In the genomic region with DNA sequence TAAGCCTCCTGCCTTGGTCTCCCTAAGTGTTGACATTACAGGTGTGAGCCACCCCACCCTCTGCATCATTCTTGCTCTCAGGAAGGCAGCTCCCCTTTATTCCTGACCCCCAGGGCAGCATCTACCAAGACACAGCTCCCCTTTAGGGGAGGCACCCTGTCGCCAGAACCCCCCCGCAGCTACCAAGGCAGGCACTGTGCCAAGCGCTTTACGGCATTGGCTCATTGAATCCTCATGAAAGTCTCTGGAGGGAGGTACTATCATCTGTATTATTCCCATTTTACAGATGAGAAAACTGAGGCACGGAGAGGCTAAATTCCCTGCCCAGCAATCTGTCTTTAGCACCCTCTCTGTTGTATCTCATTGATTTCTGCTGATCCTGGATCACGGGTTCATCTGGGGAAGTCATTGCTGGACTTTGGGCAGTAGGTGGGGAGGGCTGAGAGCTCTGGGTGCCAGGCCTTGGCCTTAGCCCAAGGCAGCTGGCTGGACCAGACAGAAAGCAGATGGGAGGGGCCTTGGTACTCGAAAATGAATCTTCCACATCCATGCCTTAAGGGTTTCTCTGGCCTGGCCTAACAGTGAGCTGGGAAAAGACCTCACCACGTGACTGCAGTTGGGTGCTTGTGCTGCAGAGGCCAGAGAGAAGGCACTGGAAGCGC, we compare ENCODE assay signal across 13 cellular contexts. TPM values are rescaled to one million over a fixed set of nuclear protein-coding genes. Genes with fewer than 3 reads are reported as not detected.
DNase-seq lines count a peak whose midpoint lies in the region; ATAC-seq and TF ChIP-seq lines count a peak whose summit lies in the region.
"Had no signal": no experiment of that assay in that cellular context is flagged by ENCODE, and none has a peak within 500 bp of the region (broad histone marks: within the 10 kb centered on the region; RNA-seq: fewer than 3 reads in every experiment).

No MANE protein-coding gene starts in this region.

- TF ChIP-seq CTCF in cardiac muscle cell (IDR thresholded peaks at IDR 0.05; ENCODE audit: low read depth, low read length) (no peak), psoas muscle (IDR thresholded peaks at IDR 0.05) (no peak), esophagus squamous epithelium (IDR thresholded peaks at IDR 0.05) (no peak)

- H3K27me3 ChIP-seq in cardiac muscle cell (no peaks in the 10 kb centered on the region), psoas muscle (ENCODE audit: insufficient read depth in 3 of 3, low read length in 2 of 3) (no peaks in the 10 kb centered on the region), esophagus squamous epithelium (no peaks in the 10 kb centered on the region)
- H3K27me3 ChIP-seq: neutrophil had no signal

- WGBS in psoas muscle, 3 donors, result 25 to 40% (median 34%) methylated on average over 9 of the region's 9 CpGs
- 76 to 77% methylated on average over 8 of the region's 9 CpGs for WGBS in esophagus squamous epithelium, 2 donors

- ATAC-seq in psoas muscle, result peak; percentile 37 to 59 (median 46)
- ATAC-seq: GM12878 had no signal

- H3K36me3 ChIP-seq in cardiac muscle cell, result no peaks in the 10 kb centered on the region
- H3K36me3 ChIP-seq in psoas muscle (ENCODE audit: insufficient read depth in 1 of 2, low read depth in 1 of 2), result peaks cover 0 to 9% of the 10 kb centered on the region in 2 donors
- peaks cover 0 to 24% (median 0%) of the 10 kb centered on the region in 3 donors for H3K36me3 ChIP-seq in esophagus squamous epithelium

- H3K27ac ChIP-seq in cardiac muscle cell (peak overlapping the region; percentile 11), psoas muscle (peak overlapping the region; percentile 41), esophagus squamous epithelium (no peak overlapping the region)
- H3K27ac ChIP-seq: neutrophil had no signal

- DNase-seq in ELF-1 (ENCODE audit: low read depth, low spot score) (peak; percentile 64), amniotic epithelial cell (ENCODE audit: low read depth) (peak; percentile 53), cardiac muscle cell (ENCODE audit: low read depth in 1 of 2, low spot score in 1 of 2) (peak in 1 of 2 donors; percentile 19), psoas muscle (no peak), SK-N-DZ (ENCODE audit: low spot score) (no peak), NCI-H1048 (lab: John Stamatoyannopoulos, UW) (no peak), esophagus squamous epithelium (lab: John Stamatoyannopoulos, UW) (no peak)
- no peak for DNase-seq in activated CD4-positive, alpha-beta T cell treated with anti-CD3 and anti-CD28 coated beads, Interleukin-2, amount 50 U/mL, for 48 hours
- DNase-seq: activated T-cell treated with anti-CD3 and anti-CD28 coated beads for 4 hours; CD4-positive, CD25-positive, alpha-beta regulatory T cell; Kasumi-1 had no signal

- no peak overlapping the region for H3K4me3 ChIP-seq in cardiac muscle cell
- no peak overlapping the region for H3K4me3 ChIP-seq in psoas muscle
- no peak overlapping the region for H3K4me3 ChIP-seq in esophagus squamous epithelium
- H3K4me3 ChIP-seq: GM12878 had no signal

- TF ChIP-seq POLR2A in esophagus squamous epithelium (IDR thresholded peaks at IDR 0.05), result no peak

- H3K9me3 ChIP-seq in cardiac muscle cell (ENCODE audit: low read depth), result no peaks in the 10 kb centered on the region
- no peaks in the 10 kb centered on the region for H3K9me3 ChIP-seq in psoas muscle
- H3K9me3 ChIP-seq in esophagus squamous epithelium, result no peaks in the 10 kb centered on the region
- H3K9me3 ChIP-seq: neutrophil had no signal

- H3K4me1 ChIP-seq in cardiac muscle cell (ENCODE audit: low read depth), result peaks cover 17% of the 10 kb centered on the region
- H3K4me1 ChIP-seq in psoas muscle, result peaks cover 67% of the 10 kb centered on the region
- H3K4me1 ChIP-seq in esophagus squamous epithelium, result peaks cover 3 to 59% (median 14%) of the 10 kb centered on the region in 3 donors

- intact Hi-C loops in psoas muscle (cut with DNase I) (loop anchor here (2.0 to 5.0 kb wide), 2 partner anchors 37 to 66 kb away; no protein-coding TSS in a partner anchor), esophagus squamous epithelium (cut with DNase I) (no loop called here)

RNA-seq across cellular contexts. Expression of gene PLOD1, which starts 5.9 kb away (rescaled TPM):
- total RNA-seq in cardiac muscle cell (158 and 185 TPM in 2 replicates), psoas muscle (10 to 100 TPM; 25.1 to 52.3 (median 35.7) TPM), esophagus squamous epithelium (10 to 100 TPM; 29.8 to 38.1 (median 34.3) TPM)
- polyA plus RNA-seq in cardiac muscle cell (149 and 167 TPM in 2 replicates), psoas muscle (10 to 100 TPM; 33.5 to 48.6 (median 39.1) TPM)
- 36.1 and 44.4 TPM in 2 replicates for polyA plus RNA-seq in SK-N-DZ (2014; cell fraction: cytosol; rRNA removed)
- polyA plus RNA-seq in SK-N-DZ (2014; cell fraction: nucleus; rRNA removed), result 31.4 and 49.3 TPM in 2 replicates

RNA-seq across cellular contexts. Expression of gene KIAA2013, which starts 14.2 kb away (rescaled TPM):
- total RNA-seq in cardiac muscle cell (98.0 and 112 TPM in 2 replicates), psoas muscle (10 to 100 TPM; 29.7 to 35.8 (median 33.4) TPM), esophagus squamous epithelium (10 to 100 TPM; 40.4 to 50.5 (median 47.9) TPM)
- polyA plus RNA-seq in cardiac muscle cell (100 and 115 TPM in 2 replicates), psoas muscle (10 to 100 TPM; 24.4 to 79.7 (median 34.7) TPM)
- polyA plus RNA-seq in SK-N-DZ (2014; cell fraction: cytosol; rRNA removed), result 46.4 and 48.2 TPM in 2 replicates
- polyA plus RNA-seq in SK-N-DZ (2014; cell fraction: nucleus; rRNA removed), result 24.1 and 27.6 TPM in 2 replicates

RNA-seq across cellular contexts. Expression of gene MFN2, which starts 39.9 kb away (rescaled TPM):
- total RNA-seq in cardiac muscle cell, result 86.7 and 89.7 TPM in 2 replicates
- polyA plus RNA-seq in cardiac muscle cell, result 82.6 and 83.8 TPM in 2 replicates
- total RNA-seq in psoas muscle, result 100 to 1,000 TPM; 245 to 542 (median 320) TPM
- polyA plus RNA-seq in psoas muscle, result 100 to 1,000 TPM; 163 to 225 (median 177) TPM
- 35.1 and 38.9 TPM in 2 replicates for polyA plus RNA-seq in SK-N-DZ (2014; cell fraction: cytosol; rRNA removed)
- 46.6 and 53.5 TPM in 2 replicates for polyA plus RNA-seq in SK-N-DZ (2014; cell fraction: nucleus; rRNA removed)
- 10 to 100 TPM; 64.4 to 96.9 (median 78.7) TPM for total RNA-seq in esophagus squamous epithelium

Comparison
In these comparisons a context has a peak if more than half of its experiments do, and no peak if none do; other contexts are left out.
1. DNase-seq: peak in ELF-1 (single experiment) and amniotic epithelial cell (single experiment); none in psoas muscle (0 of 2), SK-N-DZ (single experiment), NCI-H1048 (single experiment), esophagus squamous epithelium (single experiment) and activated CD4-positive, alpha-beta T cell treated with anti-CD3 and anti-CD28 coated beads, Interleukin-2, amount 50 U/mL, for 48 hours (0 of 2).
2. H3K27ac ChIP-seq: peak in cardiac muscle cell (single experiment) and psoas muscle (single experiment); none in esophagus squamous epithelium (0 of 4).